Comparison of ENCODE assay signal across 8 cellular contexts in genomic region chr16:11586856-11587642, GRCh38. TPM values are rescaled to one million over a fixed set of nuclear protein-coding genes. Genes with fewer than 3 reads are reported as not detected.
DNase-seq lines count a peak whose midpoint lies in the region; ATAC-seq lines count a peak whose summit lies in the region.

Gene LITAF (minus strand): TSS chr16:11586919. CDS start chr16:11556730, 30,189 bp downstream.

- DNase-seq in D341Med (ENCODE audit: low spot score) (peak; percentile 69), cerebellum (ENCODE audit: low spot score) (peak; percentile 31), NCI-H128 (lab: John Stamatoyannopoulos, UW; ENCODE audit: unreplicated experiment) (no peak)
- no peak for DNase-seq in Jurkat, Clone E6-1 (ENCODE audit: low read depth, low spot score)
- peak; percentile 30 to 54 (median 37) for DNase-seq in activated CD4-positive, CD25-positive, alpha-beta regulatory T cell (lab: John Stamatoyannopoulos, UW)
- peak; percentile 50 to 57 for DNase-seq in stimulated activated CD4-positive, alpha-beta T cell treated with anti-CD3 and anti-CD28 coated beads, Interleukin-2, amount 100 ng/mL, for 48 hours

- peak; percentile 46 for ATAC-seq in GM21381 (IDR thresholded peaks at IDR 0.05; ENCODE audit: unreplicated experiment)

- peak within 1 kb of the TSS; percentile 43 for H3K4me3 ChIP-seq in Jurkat, Clone E6-1 (ENCODE audit: low read length)

- H3K27ac ChIP-seq in layer of hippocampus (ENCODE audit: low read depth, low read length): peak within 1 kb of the TSS; percentile 93

- no peaks in the 10 kb centered on the region for H3K27me3 ChIP-seq in layer of hippocampus (ENCODE audit: control insufficient read depth, insufficient read depth, low read length)

RNA-seq across cellular contexts. Expression of gene LITAF, which starts in this region (rescaled TPM):
- 21.0 TPM for polyA plus RNA-seq in Jurkat, Clone E6-1 (2012; ENCODE audit: insufficient read depth, insufficient read length)
- total RNA-seq in cerebellum: 29.1 TPM

Comparison
In these comparisons a context has a peak if more than half of its experiments do, and no peak if none do; other contexts are left out.
1. DNase-seq: peak in D341Med (single experiment), activated CD4-positive, CD25-positive, alpha-beta regulatory T cell (4 of 4), cerebellum (single experiment) and stimulated activated CD4-positive, alpha-beta T cell treated with anti-CD3 and anti-CD28 coated beads, Interleukin-2, amount 100 ng/mL, for 48 hours (2 of 2); none in Jurkat, Clone E6-1 (single experiment) and NCI-H128 (single experiment).